7 cellular contexts compared by ENCODE assay signal in the genomic region with DNA sequence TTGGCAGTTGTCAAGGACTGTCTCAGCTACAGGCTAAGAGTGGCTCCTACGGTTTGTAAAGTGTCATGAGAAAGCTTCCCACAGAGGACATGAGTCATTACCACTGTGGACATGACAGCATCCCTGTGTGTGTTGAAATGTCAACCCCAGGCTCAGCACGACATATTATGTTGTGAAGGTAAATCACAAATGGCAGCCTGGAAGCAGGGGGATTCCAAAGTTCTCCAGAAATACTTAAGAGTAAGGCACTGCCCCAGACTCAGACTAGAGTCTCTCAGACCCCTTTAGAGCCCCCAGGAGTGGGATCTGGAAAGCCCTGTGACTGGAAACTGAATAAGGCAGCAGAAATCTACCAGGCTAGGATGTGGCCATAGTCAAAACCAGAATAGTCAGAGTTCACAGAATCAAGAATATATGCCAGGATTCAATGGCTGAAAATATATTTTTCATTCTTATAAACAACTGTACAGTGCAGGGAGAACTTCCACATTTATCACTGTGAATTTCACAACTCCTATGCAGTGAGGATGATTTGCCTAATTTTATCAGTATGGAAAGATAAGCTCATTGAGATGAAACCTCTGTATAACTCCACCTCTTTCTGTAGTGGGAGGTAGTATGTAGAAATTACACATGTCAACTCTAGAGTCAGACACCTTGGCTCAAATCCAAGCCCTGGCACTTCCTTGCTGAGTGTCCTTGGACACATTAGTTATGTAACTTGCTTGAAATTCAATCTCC.
A peak's percentile ranks its signal among the peaks of the same experiment; 100 is the strongest.
DNase-seq lines count a peak whose midpoint lies in the region; ATAC-seq lines count a peak whose summit lies in the region.

No MANE protein-coding gene starts in this region.

- DNase-seq in DMS79 treated with DMSO at 0.1 percent for 48 hours (lab: John Stamatoyannopoulos, UW): peak; percentile 17
- peak; percentile 39 for DNase-seq in H4 (ENCODE audit: low spot score)
- DNase-seq in activated T-cell treated with anti-CD3 and anti-CD28 coated beads, Interleukin-2, amount 50 U/mL, for 24 hours: peak; percentile 45
- DNase-seq in myocyte (ENCODE audit: low read depth): peak; percentile 62

- H3K4me1 Mint-ChIP-seq in activated T-cell treated with anti-CD3 and anti-CD28 coated beads, Interleukin-2, amount 50 U/mL, for 24 hours (ENCODE audit: low read depth): peaks cover 35% of the 10 kb centered on the region

- no peak for ATAC-seq in HG03354 (IDR thresholded peaks at IDR 0.05; ENCODE audit: poor library complexity, severe bottlenecking, unreplicated experiment)
- ATAC-seq in HG03521 (IDR thresholded peaks at IDR 0.05; ENCODE audit: unreplicated experiment): no peak
- no peak for ATAC-seq in GM19397 (IDR thresholded peaks at IDR 0.05; ENCODE audit: unreplicated experiment)

- no peaks in the 10 kb centered on the region for H3K9me3 Mint-ChIP-seq in activated T-cell treated with anti-CD3 and anti-CD28 coated beads, Interleukin-2, amount 50 U/mL, for 24 hours

- H3K36me3 Mint-ChIP-seq in activated T-cell treated with anti-CD3 and anti-CD28 coated beads, Interleukin-2, amount 50 U/mL, for 24 hours (ENCODE audit: low read depth): no peaks in the 10 kb centered on the region

- H3K4me3 Mint-ChIP-seq in activated T-cell treated with anti-CD3 and anti-CD28 coated beads, Interleukin-2, amount 50 U/mL, for 24 hours: peak overlapping the region; percentile 45

- peaks cover 4% of the 10 kb centered on the region for H3K27me3 Mint-ChIP-seq in activated T-cell treated with anti-CD3 and anti-CD28 coated beads, Interleukin-2, amount 50 U/mL, for 24 hours

- peak overlapping the region; percentile 92 for H3K27ac Mint-ChIP-seq in activated T-cell treated with anti-CD3 and anti-CD28 coated beads, Interleukin-2, amount 50 U/mL, for 24 hours
